In the genomic region with DNA sequence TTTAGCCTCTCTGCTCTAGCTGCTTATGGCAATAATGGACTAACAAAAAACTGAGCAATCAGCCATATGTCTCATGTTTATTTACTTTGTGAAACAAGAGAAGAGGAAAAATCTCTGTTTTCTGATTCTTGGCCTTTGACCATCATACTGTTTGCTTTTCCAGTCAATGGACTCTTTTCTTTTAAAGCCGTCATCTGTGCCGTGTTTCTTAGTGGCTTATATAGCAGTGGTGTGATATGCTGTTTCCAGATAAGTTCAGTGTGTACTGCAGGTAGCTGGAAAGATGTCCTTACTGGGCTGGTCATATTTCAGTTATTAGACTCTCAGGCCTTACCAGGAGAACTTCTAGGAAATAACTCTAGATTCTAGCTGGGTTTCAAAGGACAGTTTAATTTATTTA, we compare ENCODE assay signal across 1 cellular context.
A peak's percentile ranks its signal among the peaks of the same experiment; 100 is the strongest.
TF ChIP-seq lines count a peak whose summit lies in the region.

No MANE protein-coding gene starts in this region.

TF ChIP-seq in HepG2, 621 proteins besides CTCF, POLR2A, EP300 and RAD21 (continued from another document and continues in another):
- TF ChIP-seq, protein P1, sequence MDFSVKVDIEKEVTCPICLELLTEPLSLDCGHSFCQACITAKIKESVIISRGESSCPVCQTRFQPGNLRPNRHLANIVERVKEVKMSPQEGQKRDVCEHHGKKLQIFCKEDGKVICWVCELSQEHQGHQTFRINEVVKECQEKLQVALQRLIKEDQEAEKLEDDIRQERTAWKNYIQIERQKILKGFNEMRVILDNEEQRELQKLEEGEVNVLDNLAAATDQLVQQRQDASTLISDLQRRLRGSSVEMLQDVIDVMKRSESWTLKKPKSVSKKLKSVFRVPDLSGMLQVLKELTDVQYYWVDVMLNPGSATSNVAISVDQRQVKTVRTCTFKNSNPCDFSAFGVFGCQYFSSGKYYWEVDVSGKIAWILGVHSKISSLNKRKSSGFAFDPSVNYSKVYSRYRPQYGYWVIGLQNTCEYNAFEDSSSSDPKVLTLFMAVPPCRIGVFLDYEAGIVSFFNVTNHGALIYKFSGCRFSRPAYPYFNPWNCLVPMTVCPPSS (IDR thresholded peaks at IDR 0.05): no peak
- TF ChIP-seq TGIF2 (CRISPR knock-in tag; IDR thresholded peaks at IDR 0.05) (no peak), POGZ (CRISPR knock-in tag; IDR thresholded peaks at IDR 0.05) (peak; percentile 81), GATA4 (IDR thresholded peaks at IDR 0.05; ENCODE audit: borderline replicate concordance, low read depth) (peak; percentile 65; the same call in 1 of the 2 replicates), NBN (conservative IDR thresholded peaks at IDR 0.05) (no peak), ZNF788 (CRISPR knock-in tag; IDR thresholded peaks at IDR 0.05; ENCODE audit: borderline replicate concordance) (no peak), MEIS2 (CRISPR knock-in tag; IDR thresholded peaks at IDR 0.05) (no peak; the same call in 1 of the 2 replicates), RNF2 (conservative IDR thresholded peaks at IDR 0.05; ENCODE audit: low read depth) (no peak), ZNF251 (CRISPR knock-in tag; IDR thresholded peaks at IDR 0.05) (no peak), SP2 (CRISPR knock-in tag; IDR thresholded peaks at IDR 0.05) (no peak), SAP130 (CRISPR knock-in tag; IDR thresholded peaks at IDR 0.05; ENCODE audit: low read depth) (peak; percentile 77), PRDM10 (CRISPR knock-in tag; IDR thresholded peaks at IDR 0.05; ENCODE audit: low read depth) (no peak), EED (CRISPR knock-in tag; IDR thresholded peaks at IDR 0.05) (no peak), MEF2D (CRISPR knock-in tag; IDR thresholded peaks at IDR 0.05) (peak; percentile 75; the same call in 1 of the 2 replicates), ZNF761 (CRISPR knock-in tag; conservative IDR thresholded peaks at IDR 0.05) (no peak), ZNF367 (CRISPR knock-in tag; IDR thresholded peaks at IDR 0.05; ENCODE audit: borderline replicate concordance) (no peak), STAT6 (CRISPR knock-in tag; IDR thresholded peaks at IDR 0.05; ENCODE audit: borderline replicate concordance) (no peak; the same call in 1 of the 2 replicates), ZNF224 (CRISPR knock-in tag; IDR thresholded peaks at IDR 0.05) (no peak), CCDC6 (CRISPR knock-in tag; IDR thresholded peaks at IDR 0.05) (no peak), HMGA1 (CRISPR knock-in tag; conservative IDR thresholded peaks at IDR 0.05) (no peak), PCBP2 (optimal IDR thresholded peaks at IDR 0.05; ENCODE audit: low read depth, low read length, poor library complexity, severe bottlenecking) (no peak), E2F1 (CRISPR knock-in tag; IDR thresholded peaks at IDR 0.05) (no peak), NFE2L2 (IDR thresholded peaks at IDR 0.05; ENCODE audit: low read length) (no peak), CHCHD3 (CRISPR knock-in tag; IDR thresholded peaks at IDR 0.05) (no peak), SCMH1 (CRISPR knock-in tag; IDR thresholded peaks at IDR 0.05; ENCODE audit: borderline replicate concordance) (no peak), ZNF589 (CRISPR knock-in tag; conservative IDR thresholded peaks at IDR 0.05) (no peak), TAF15 (IDR thresholded peaks at IDR 0.05; ENCODE audit: low read depth, low read length, poor library complexity, severe bottlenecking) (no peak), KDM5A (IDR thresholded peaks at IDR 0.05; ENCODE audit: borderline replicate concordance, low read length) (no peak), ZNF484 (CRISPR knock-in tag; IDR thresholded peaks at IDR 0.05; ENCODE audit: borderline replicate concordance, low read depth) (no peak), THAP9 (CRISPR knock-in tag; IDR thresholded peaks at IDR 0.05; ENCODE audit: borderline replicate concordance) (no peak)
- TF ChIP-seq, protein P2, sequence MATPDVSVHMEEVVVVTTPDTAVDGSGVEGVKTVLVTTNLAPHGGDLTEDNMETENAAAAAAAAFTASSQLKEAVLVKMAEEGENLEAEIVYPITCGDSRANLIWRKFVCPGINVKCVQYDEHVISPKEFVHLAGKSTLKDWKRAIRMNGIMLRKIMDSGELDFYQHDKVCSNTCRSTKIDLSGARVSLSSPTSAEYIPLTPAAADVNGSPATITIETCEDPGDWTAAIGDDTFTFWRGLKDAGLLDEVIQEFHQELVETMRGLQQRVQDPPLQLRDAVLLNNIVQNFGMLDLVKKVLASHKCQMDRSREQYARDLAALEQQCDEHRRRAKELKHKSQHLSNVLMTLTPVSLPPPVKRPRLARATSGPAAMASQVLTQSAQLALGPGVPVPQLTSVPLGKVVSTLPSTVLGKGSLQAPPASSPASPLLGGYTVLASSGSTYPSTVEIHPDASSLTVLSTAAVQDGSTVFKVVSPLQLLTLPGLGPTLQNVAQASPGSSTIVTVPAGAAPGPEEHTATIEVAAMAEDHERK (CRISPR knock-in tag; IDR thresholded peaks at IDR 0.05; ENCODE audit: low read depth): no peak
- TF ChIP-seq, protein P3, sequence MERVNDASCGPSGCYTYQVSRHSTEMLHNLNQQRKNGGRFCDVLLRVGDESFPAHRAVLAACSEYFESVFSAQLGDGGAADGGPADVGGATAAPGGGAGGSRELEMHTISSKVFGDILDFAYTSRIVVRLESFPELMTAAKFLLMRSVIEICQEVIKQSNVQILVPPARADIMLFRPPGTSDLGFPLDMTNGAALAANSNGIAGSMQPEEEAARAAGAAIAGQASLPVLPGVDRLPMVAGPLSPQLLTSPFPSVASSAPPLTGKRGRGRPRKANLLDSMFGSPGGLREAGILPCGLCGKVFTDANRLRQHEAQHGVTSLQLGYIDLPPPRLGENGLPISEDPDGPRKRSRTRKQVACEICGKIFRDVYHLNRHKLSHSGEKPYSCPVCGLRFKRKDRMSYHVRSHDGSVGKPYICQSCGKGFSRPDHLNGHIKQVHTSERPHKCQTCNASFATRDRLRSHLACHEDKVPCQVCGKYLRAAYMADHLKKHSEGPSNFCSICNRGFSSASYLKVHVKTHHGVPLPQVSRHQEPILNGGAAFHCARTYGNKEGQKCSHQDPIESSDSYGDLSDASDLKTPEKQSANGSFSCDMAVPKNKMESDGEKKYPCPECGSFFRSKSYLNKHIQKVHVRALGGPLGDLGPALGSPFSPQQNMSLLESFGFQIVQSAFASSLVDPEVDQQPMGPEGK (CRISPR knock-in tag; IDR thresholded peaks at IDR 0.05): no peak
- TF ChIP-seq, protein P4, sequence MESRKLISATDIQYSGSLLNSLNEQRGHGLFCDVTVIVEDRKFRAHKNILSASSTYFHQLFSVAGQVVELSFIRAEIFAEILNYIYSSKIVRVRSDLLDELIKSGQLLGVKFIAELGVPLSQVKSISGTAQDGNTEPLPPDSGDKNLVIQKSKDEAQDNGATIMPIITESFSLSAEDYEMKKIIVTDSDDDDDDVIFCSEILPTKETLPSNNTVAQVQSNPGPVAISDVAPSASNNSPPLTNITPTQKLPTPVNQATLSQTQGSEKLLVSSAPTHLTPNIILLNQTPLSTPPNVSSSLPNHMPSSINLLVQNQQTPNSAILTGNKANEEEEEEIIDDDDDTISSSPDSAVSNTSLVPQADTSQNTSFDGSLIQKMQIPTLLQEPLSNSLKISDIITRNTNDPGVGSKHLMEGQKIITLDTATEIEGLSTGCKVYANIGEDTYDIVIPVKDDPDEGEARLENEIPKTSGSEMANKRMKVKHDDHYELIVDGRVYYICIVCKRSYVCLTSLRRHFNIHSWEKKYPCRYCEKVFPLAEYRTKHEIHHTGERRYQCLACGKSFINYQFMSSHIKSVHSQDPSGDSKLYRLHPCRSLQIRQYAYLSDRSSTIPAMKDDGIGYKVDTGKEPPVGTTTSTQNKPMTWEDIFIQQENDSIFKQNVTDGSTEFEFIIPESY (CRISPR knock-in tag; IDR thresholded peaks at IDR 0.05): no peak
- TF ChIP-seq, protein P5, sequence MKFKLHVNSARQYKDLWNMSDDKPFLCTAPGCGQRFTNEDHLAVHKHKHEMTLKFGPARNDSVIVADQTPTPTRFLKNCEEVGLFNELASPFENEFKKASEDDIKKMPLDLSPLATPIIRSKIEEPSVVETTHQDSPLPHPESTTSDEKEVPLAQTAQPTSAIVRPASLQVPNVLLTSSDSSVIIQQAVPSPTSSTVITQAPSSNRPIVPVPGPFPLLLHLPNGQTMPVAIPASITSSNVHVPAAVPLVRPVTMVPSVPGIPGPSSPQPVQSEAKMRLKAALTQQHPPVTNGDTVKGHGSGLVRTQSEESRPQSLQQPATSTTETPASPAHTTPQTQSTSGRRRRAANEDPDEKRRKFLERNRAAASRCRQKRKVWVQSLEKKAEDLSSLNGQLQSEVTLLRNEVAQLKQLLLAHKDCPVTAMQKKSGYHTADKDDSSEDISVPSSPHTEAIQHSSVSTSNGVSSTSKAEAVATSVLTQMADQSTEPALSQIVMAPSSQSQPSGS (CRISPR knock-in tag; IDR thresholded peaks at IDR 0.05): peak; percentile 47; the same call in 1 of the 2 replicates
